Comparison of ENCODE assay signal across 2 cellular contexts in genomic region chr12:121989951-121990647, GRCh38.
TF ChIP-seq lines count a peak whose summit lies in the region.

No MANE protein-coding gene starts in this region.

TF ChIP-seq in GM12878, 131 proteins besides CTCF, POLR2A, EP300 and RAD21:
- TF ChIP-seq ZBTB40 (IDR thresholded peaks at IDR 0.05; ENCODE audit: borderline replicate concordance) (no peak), SIX5 (IDR thresholded peaks at IDR 0.05; ENCODE audit: low read depth, low read length, severe bottlenecking) (no peak), CBFB (IDR thresholded peaks at IDR 0.05; ENCODE audit: low read depth) (no peak), ZNF622 (IDR thresholded peaks at IDR 0.05) (no peak), BCLAF1 (IDR thresholded peaks at IDR 0.05) (no peak), BMI1 (IDR thresholded peaks at IDR 0.05; ENCODE audit: borderline replicate concordance) (no peak)

TF ChIP-seq in SK-N-SH, 30 proteins besides CTCF, POLR2A, EP300 and RAD21:
- TF ChIP-seq MAX (IDR thresholded peaks at IDR 0.05; ENCODE audit: low read depth) (no peak), SIN3A (IDR thresholded peaks at IDR 0.05; ENCODE audit: borderline replicate concordance, low read depth, low read length) (no peak), ELF1 (IDR thresholded peaks at IDR 0.05) (no peak), EZH2phosphoT487 (IDR thresholded peaks at IDR 0.05; ENCODE audit: borderline replicate concordance, low read depth) (no peak), USF1 (IDR thresholded peaks at IDR 0.05; ENCODE audit: borderline replicate concordance, low read depth) (no peak), CHD2 (IDR thresholded peaks at IDR 0.05; ENCODE audit: low read length, partially characterized antibody) (no peak), SMC3 (IDR thresholded peaks at IDR 0.05; ENCODE audit: low read depth, low read length) (no peak)
